Comparison of ENCODE assay signal across 9 cellular contexts in genomic region chr2:567865-568638, GRCh38.
DNase-seq lines count a peak whose midpoint lies in the region; ATAC-seq and TF ChIP-seq lines count a peak whose summit lies in the region.
"Had no signal": no experiment of that assay in that cellular context is flagged by ENCODE, and none has a peak within 500 bp of the region (broad histone marks: within the 10 kb centered on the region; RNA-seq: fewer than 3 reads in every experiment).

No MANE protein-coding gene starts in this region.

- H3K4me1 Mint-ChIP-seq in chondrocyte (ENCODE audit: low read depth) (peaks cover 30% of the 10 kb centered on the region), Caco-2 (ENCODE audit: low read depth, unreplicated experiment) (no peaks in the 10 kb centered on the region), T-helper 17 cell (peaks cover 2% of the 10 kb centered on the region)

- H3K27ac Mint-ChIP-seq in chondrocyte (ENCODE audit: unreplicated experiment): peak overlapping the region; percentile 97
- no peak overlapping the region for H3K27ac Mint-ChIP-seq in Caco-2 (ENCODE audit: unreplicated experiment)
- no peak overlapping the region for H3K27ac Mint-ChIP-seq in T-helper 17 cell
- H3K27ac Mint-ChIP-seq: activated naive CD8-positive, alpha-beta T cell had no signal

- H3K4me3 Mint-ChIP-seq in chondrocyte (ENCODE audit: unreplicated experiment): peak overlapping the region; percentile 56
- no peak overlapping the region for H3K4me3 Mint-ChIP-seq in Caco-2 (ENCODE audit: unreplicated experiment)
- no peak overlapping the region for H3K4me3 Mint-ChIP-seq in T-helper 17 cell
- H3K4me3 Mint-ChIP-seq: activated naive CD8-positive, alpha-beta T cell had no signal

- no peak for TF ChIP-seq CTCF in chondrocyte (IDR thresholded peaks at IDR 0.05)
- no peak for TF ChIP-seq CTCF in lower leg skin (IDR thresholded peaks at IDR 0.05)
- no peak for TF ChIP-seq CTCF in uterus (IDR thresholded peaks at IDR 0.05)
- TF ChIP-seq CTCF in Caco-2 (IDR thresholded peaks at IDR 0.05; ENCODE audit: insufficient read depth in 1 of 2, low read depth in 1 of 2, low read length in 1 of 2, severe bottlenecking in 1 of 2, unreplicated experiment in 1 of 2): no peak

- H3K27me3 ChIP-seq in uterus (no peaks in the 10 kb centered on the region), Caco-2 (replicated peaks; ENCODE audit: control insufficient read depth, insufficient read depth, low read length) (no peaks in the 10 kb centered on the region; the same call in 1 of the 2 replicates)

- H3K9me3 Mint-ChIP-seq in chondrocyte (ENCODE audit: low read depth): peaks cover 21% of the 10 kb centered on the region
- H3K9me3 Mint-ChIP-seq in Caco-2 (ENCODE audit: unreplicated experiment): peaks cover 35% of the 10 kb centered on the region

- CTCF ChIA-PET in Caco-2 (lab: Charles Lee): no interaction called here

- H3K27me3 Mint-ChIP-seq in chondrocyte (ENCODE audit: low read depth) (peaks cover 5% of the 10 kb centered on the region), Caco-2 (ENCODE audit: insufficient read depth, unreplicated experiment) (peaks cover 6% of the 10 kb centered on the region), T-helper 17 cell (peaks cover 65% of the 10 kb centered on the region)

- H3K4me3 ChIP-seq in lower leg skin (ENCODE audit: low read depth, poor library complexity, severe bottlenecking): no peak overlapping the region
- H3K4me3 ChIP-seq in uterus: peak overlapping the region in 1 of 2 donors; percentile 20
- no peak overlapping the region for H3K4me3 ChIP-seq in Caco-2 (ENCODE audit: low read depth, low read length)

- intact Hi-C loops in lower leg skin (cut with DNase I; ENCODE audit: low total_unique reads) (no loop called here), uterus (cut with DNase I; ENCODE audit: low total_unique reads) (no loop called here), Caco-2 (cut with micrococcal nuclease; ENCODE audit: unreplicated experiment) (no loop called here)

- H3K36me3 ChIP-seq in uterus (no peaks in the 10 kb centered on the region), Caco-2 (ENCODE audit: control insufficient read depth, insufficient read depth, low read length) (no peaks in the 10 kb centered on the region)

- H3K27ac ChIP-seq in uterus: peak overlapping the region; percentile 59 to 80

- no peak for ATAC-seq in T-helper 17 cell

- peaks cover 5% of the 10 kb centered on the region for H3K36me3 Mint-ChIP-seq in chondrocyte (ENCODE audit: low read depth)
- peaks cover 5% of the 10 kb centered on the region for H3K36me3 Mint-ChIP-seq in Caco-2 (ENCODE audit: insufficient read depth, unreplicated experiment)
- peaks cover 5% of the 10 kb centered on the region for H3K36me3 Mint-ChIP-seq in T-helper 17 cell (ENCODE audit: low read depth)

- DNase-seq in HT1080 (ENCODE audit: low read depth) (peak; percentile 71), chondrocyte (ENCODE audit: low spot score) (no peak), lower leg skin (ENCODE audit: low spot score in 2 of 2) (peak; percentile 83 to 93), uterus (peak; percentile 81), Caco-2 (no peak), NCI-H748 treated with DMSO at 0.1 percent for 48 hours (lab: John Stamatoyannopoulos, UW) (no peak), T-helper 17 cell (no peak)
- DNase-seq: glutamatergic neuron had no signal

- BruUV-seq in Caco-2 (replicated peaks; lab: Mats Ljungman, UMichigan): no TSS peak

- whole genome bisulfite sequencing in lower leg skin, 2 donors: 28 to 29% methylated on average over 27 of the region's 27 CpGs

- H3K9me3 ChIP-seq in uterus (no peaks in the 10 kb centered on the region), Caco-2 (0 out of 2 replicates have a peak, but pooled peaks cover 4% of the 10 kb centered on the region), T-helper 17 cell (ENCODE audit: control insufficient read depth, low read length, poor library complexity, severe bottlenecking) (no peaks in the 10 kb centered on the region)

- no peak for TF ChIP-seq POLR2A in lower leg skin (IDR thresholded peaks at IDR 0.05)
- no peak for TF ChIP-seq POLR2A in uterus (IDR thresholded peaks at IDR 0.05)

- H3K4me1 ChIP-seq in uterus: peaks cover 0 to 3% of the 10 kb centered on the region in 2 donors
- H3K4me1 ChIP-seq in Caco-2: no peaks in the 10 kb centered on the region

- POLR2A ChIA-PET in Caco-2 (lab: Charles Lee): no interaction called here

Comparison
In these comparisons a context has a peak if more than half of its experiments do, and no peak if none do; other contexts are left out.
1. DNase-seq: peak in HT1080 (single experiment), lower leg skin (2 of 2) and uterus (2 of 2); none in chondrocyte (single experiment), Caco-2 (0 of 2), NCI-H748 treated with DMSO at 0.1 percent for 48 hours (single experiment) and T-helper 17 cell (0 of 3).